Comparison of ENCODE assay signal across 19 cellular contexts in genomic region chr9:86891091-86891490, GRCh38. TPM values are rescaled to one million over a fixed set of nuclear protein-coding genes. Genes with fewer than 3 reads are reported as not detected.
DNase-seq lines count a peak whose midpoint lies in the region; FAIRE-seq and TF ChIP-seq lines count a peak whose summit lies in the region.
"Had no signal": no experiment of that assay in that cellular context is flagged by ENCODE, and none has a peak within 500 bp of the region (broad histone marks: within the 10 kb centered on the region; RNA-seq: fewer than 3 reads in every experiment).

No MANE protein-coding gene starts in this region.

- DNase-seq in AG09319 (ENCODE audit: extremely low read depth, low read depth) (peak; percentile 29), GM23248 (peak; percentile 9), bronchial epithelial cell (ENCODE audit: low read depth) (no peak), fibroblast of peridontal ligament (ENCODE audit: extremely low read depth) (peak; percentile 64), HPDE6-E6E7 (ENCODE audit: extremely low spot score) (no peak), activated gamma-delta T cell treated with Interleukin-2 at 50 U/mL for 16 hours (no peak), GM03348 (ENCODE audit: low spot score) (no peak)
- DNase-seq: ACHN; Calu3; CD8-positive, alpha-beta T cell; DND-41; EL; H7; KG1 had no signal

- H3K27ac ChIP-seq in GM23248, result no peak overlapping the region
- H3K27ac ChIP-seq: BLaER1 treated with 17β-estradiol and CSF1 and Interleukin-3, amounts not matched to agents 10 nM and 100 nM had no signal

- no peak overlapping the region for H2AFZ ChIP-seq in GM23248
- H2AFZ ChIP-seq: GM23338 had no signal

- H3K9me2 ChIP-seq in GM23248 (ENCODE audit: insufficient read depth), result no peaks in the 10 kb centered on the region

- peaks cover 3% of the 10 kb centered on the region for H3F3A ChIP-seq in GM23248 (ENCODE audit: insufficient read depth)

- H3K4me3 ChIP-seq in GM23248, result no peak overlapping the region
- H3K4me3 ChIP-seq in bronchial epithelial cell (ENCODE audit: low read depth, low read length), result no peak overlapping the region
- H3K4me3 ChIP-seq: BLaER1 treated with 17β-estradiol and CSF1 and Interleukin-3, amounts not matched to agents 10 nM and 100 nM; GM23338 had no signal

- 18 to 25% methylated on average over 3 of the region's 3 CpGs for WGBS in GM23248 (ENCODE audit: low coverage in 1 of 2, low lambda C conversion rate in 2 of 2, missing lambda C conversion rate in 2 of 2), 2 experiments

- H3K27me3 ChIP-seq in GM23248 (replicated peaks; ENCODE audit: insufficient read depth) (no peaks in the 10 kb centered on the region; the same call in 1 of the 2 replicates), bronchial epithelial cell (ENCODE audit: control insufficient read depth, insufficient read depth, low read length) (no peaks in the 10 kb centered on the region)
- H3K27me3 ChIP-seq: BLaER1 treated with 17β-estradiol and CSF1 and Interleukin-3, amounts not matched to agents 10 nM and 100 nM had no signal

- H3K36me3 ChIP-seq in GM23248 (ENCODE audit: low read depth) (no peaks in the 10 kb centered on the region), bronchial epithelial cell (ENCODE audit: control insufficient read depth, insufficient read depth, low read length) (no peaks in the 10 kb centered on the region)
- H3K36me3 ChIP-seq: BLaER1 treated with 17β-estradiol and CSF1 and Interleukin-3, amounts not matched to agents 10 nM and 100 nM had no signal

- no peaks in the 10 kb centered on the region for H3K9me3 ChIP-seq in GM23248 (ENCODE audit: low read depth)
- H3K9me3 ChIP-seq: BLaER1 treated with 17β-estradiol and CSF1 and Interleukin-3, amounts not matched to agents 10 nM and 100 nM had no signal

- TF ChIP-seq CTCF in AG09319 (IDR thresholded peaks at IDR 0.05; ENCODE audit: low read depth, low read length) (no peak), bronchial epithelial cell (IDR thresholded peaks at IDR 0.05; ENCODE audit: insufficient read depth, low read length, severe bottlenecking) (no peak)

- H3K9ac ChIP-seq in GM23248, result no peak overlapping the region
- H3K9ac ChIP-seq: BLaER1 treated with 17β-estradiol and CSF1 and Interleukin-3, amounts not matched to agents 10 nM and 100 nM had no signal

- in situ Hi-C loops in GM23248 (cut with MboI), result no loop called here

- no peaks in the 10 kb centered on the region for H4K20me1 ChIP-seq in GM23248 (ENCODE audit: insufficient read depth)
- H4K20me1 ChIP-seq: BLaER1 treated with 17β-estradiol and CSF1 and Interleukin-3, amounts not matched to agents 10 nM and 100 nM had no signal

- peaks cover 10% of the 10 kb centered on the region for H3K4me1 ChIP-seq in GM23248 (ENCODE audit: insufficient read depth)
- H3K4me1 ChIP-seq: BLaER1 treated with 17β-estradiol and CSF1 and Interleukin-3, amounts not matched to agents 10 nM and 100 nM had no signal

- H3K4me2 ChIP-seq in GM23248 (ENCODE audit: unreplicated experiment), result no peak overlapping the region
- H3K4me2 ChIP-seq: BLaER1 treated with 17β-estradiol and CSF1 and Interleukin-3, amounts not matched to agents 10 nM and 100 nM; GM23338 had no signal

- peak; percentile 7 for FAIRE-seq in bronchial epithelial cell (lab: Jason Lieb, UNC)
- FAIRE-seq: GM12892, GM18507 had no signal

- no peaks in the 10 kb centered on the region for H3K79me2 ChIP-seq in GM23248 (ENCODE audit: insufficient read depth)

RNA-seq across cellular contexts. Expression of gene GAS1, which starts 56.2 kb away (rescaled TPM):
- 29.7 and 36.0 TPM in 2 replicates for total RNA-seq in GM23248 (2014; rRNA removed; shearing (Covaris generic))
- 8.1 and 10.7 TPM in 2 replicates for polyA plus RNA-seq in GM23248 (2016; fragmentation: Nextera tagmentation; extraction: Ambion mirVana)
- 1.7 and 2.6 TPM in 2 replicates for total RNA-seq in bronchial epithelial cell
- total RNA-seq: G401 had no signal

Comparison
In these comparisons a context has a peak if more than half of its experiments do, and no peak if none do; other contexts are left out.
1. DNase-seq: peak in AG09319 (single experiment), GM23248 (single experiment) and fibroblast of peridontal ligament (single experiment); none in bronchial epithelial cell (single experiment), HPDE6-E6E7 (single experiment), activated gamma-delta T cell treated with Interleukin-2 at 50 U/mL for 16 hours (single experiment) and GM03348 (single experiment).